Comparison of ENCODE assay signal across 9 cellular contexts in genomic region chr6:15313367-15313766, GRCh38.
DNase-seq lines count a peak whose midpoint lies in the region; ATAC-seq, FAIRE-seq and TF ChIP-seq lines count a peak whose summit lies in the region.
"Had no signal": no experiment of that assay in that cellular context is flagged by ENCODE, and none has a peak within 500 bp of the region (broad histone marks: within the 10 kb centered on the region; RNA-seq: fewer than 3 reads in every experiment).

No MANE protein-coding gene starts in this region.

- no peak overlapping the region for H2BK12ac ChIP-seq in trophoblast cell (ENCODE audit: low read length)

- H2BK120ac ChIP-seq in trophoblast cell (ENCODE audit: insufficient read depth, low read length, poor library complexity): no peak overlapping the region

- H3K9me3 ChIP-seq in endocrine pancreas (ENCODE audit: control insufficient read depth, low read length) (no peaks in the 10 kb centered on the region), trophoblast cell (ENCODE audit: insufficient read depth, low read depth, low read length) (no peaks in the 10 kb centered on the region)

- no peak overlapping the region for H3K4me2 ChIP-seq in trophoblast cell (ENCODE audit: low read length)

- H2BK5ac ChIP-seq in trophoblast cell (ENCODE audit: low read depth, low read length, poor library complexity): no peak overlapping the region

- H3K4ac ChIP-seq in trophoblast cell (ENCODE audit: low read depth, low read length): peak overlapping the region; percentile 61

- H4K91ac ChIP-seq in trophoblast cell (ENCODE audit: low read depth, low read length): no peak overlapping the region

- FAIRE-seq in GM18507 (lab: Jason Lieb, UNC): peak; percentile 66
- no peak for FAIRE-seq in D721Med (lab: Jason Lieb, UNC)

- H3K4me1 ChIP-seq in endocrine pancreas (ENCODE audit: control insufficient read depth, insufficient read depth, low read length) (peaks cover 7% of the 10 kb centered on the region), trophoblast cell (ENCODE audit: control insufficient read depth in 1 of 2, insufficient read depth in 2 of 2, low read length in 2 of 2) (peaks cover 0 to 8% of the 10 kb centered on the region in 2 experiments)

- H3K4me3 ChIP-seq in endocrine pancreas (ENCODE audit: control insufficient read depth, insufficient read depth, low read length) (peak overlapping the region; percentile 4), trophoblast cell (ENCODE audit: low read depth, low read length) (no peak overlapping the region)

- TF ChIP-seq CTCF in D721Med (IDR thresholded peaks at IDR 0.05; ENCODE audit: insufficient read depth, missing control alignments): no peak

- no peak overlapping the region for H3K27ac ChIP-seq in trophoblast cell (ENCODE audit: low read depth, low read length)

- in situ Hi-C loops in KBM-7 (cut with MboI; ENCODE audit: low pct_unique_long_range_greater_than_20kb, low sequenced_read_pairs): no loop called here

- no peak overlapping the region for H3K9ac ChIP-seq in endocrine pancreas (ENCODE audit: control insufficient read depth, insufficient read depth, low read length)
- no peak overlapping the region for H3K9ac ChIP-seq in trophoblast cell (ENCODE audit: low read length)

- no peak overlapping the region for H4K12ac ChIP-seq in trophoblast cell (ENCODE audit: low read depth, low read length)

- no peak overlapping the region for H2AK5ac ChIP-seq in trophoblast cell (ENCODE audit: low read length)

- no peak overlapping the region for H3K23ac ChIP-seq in trophoblast cell (ENCODE audit: low read length)

- DNase-seq in GM18507 (ENCODE audit: extremely low spot score, insufficient read length, low read depth): no peak
- DNase-seq in KBM-7: peak; percentile 45
- DNase-seq in trophoblast cell: no peak
- no peak for DNase-seq in D721Med (ENCODE audit: insufficient read length, low spot score)
- DNase-seq in NCI-H2081 treated with DMSO at 0.1 percent for 48 hours (lab: John Stamatoyannopoulos, UW): no peak
- no peak for DNase-seq in NCI-H2171 (lab: John Stamatoyannopoulos, UW)
- DNase-seq: activated CD4-positive, alpha-beta T cell treated with anti-CD3 and anti-CD28 coated beads, Interleukin-2, amount 50 U/mL, for 4 hours had no signal

- H3K36me3 ChIP-seq in endocrine pancreas (ENCODE audit: control insufficient read depth, insufficient read depth, low read length) (no peaks in the 10 kb centered on the region), trophoblast cell (ENCODE audit: control insufficient read depth in 1 of 2, insufficient read depth in 2 of 2, low read length in 2 of 2) (no peaks in the 10 kb centered on the region)

- H3K18ac ChIP-seq in trophoblast cell (ENCODE audit: low read length): peak overlapping the region; percentile 11

- no peaks in the 10 kb centered on the region for H3K79me1 ChIP-seq in trophoblast cell (ENCODE audit: low read length)

- H3K27me3 ChIP-seq in endocrine pancreas (ENCODE audit: control insufficient read depth, insufficient read depth, low read length): no peaks in the 10 kb centered on the region
- H3K27me3 ChIP-seq in trophoblast cell (ENCODE audit: insufficient read depth, low read length): no peaks in the 10 kb centered on the region

- WGBS in trophoblast cell (ENCODE audit: extremely low coverage, insufficient coverage, insufficient read length): no CpG with 5 or more reads among the region's 5 CpGs

- H3K14ac ChIP-seq in trophoblast cell (ENCODE audit: low read length): no peak overlapping the region

- no peak for ATAC-seq in HG03039 (IDR thresholded peaks at IDR 0.05; ENCODE audit: unreplicated experiment)

- H2AFZ ChIP-seq in trophoblast cell (ENCODE audit: insufficient read depth, low read length, poor library complexity): no peak overlapping the region

- peaks cover 5% of the 10 kb centered on the region for H3K79me2 ChIP-seq in trophoblast cell (ENCODE audit: control insufficient read depth, insufficient read depth, low read length, poor library complexity)

- H4K8ac ChIP-seq in trophoblast cell (ENCODE audit: low read depth, low read length): no peak overlapping the region
